Comparison of ENCODE assay signal across 12 cellular contexts in the genomic region with DNA sequence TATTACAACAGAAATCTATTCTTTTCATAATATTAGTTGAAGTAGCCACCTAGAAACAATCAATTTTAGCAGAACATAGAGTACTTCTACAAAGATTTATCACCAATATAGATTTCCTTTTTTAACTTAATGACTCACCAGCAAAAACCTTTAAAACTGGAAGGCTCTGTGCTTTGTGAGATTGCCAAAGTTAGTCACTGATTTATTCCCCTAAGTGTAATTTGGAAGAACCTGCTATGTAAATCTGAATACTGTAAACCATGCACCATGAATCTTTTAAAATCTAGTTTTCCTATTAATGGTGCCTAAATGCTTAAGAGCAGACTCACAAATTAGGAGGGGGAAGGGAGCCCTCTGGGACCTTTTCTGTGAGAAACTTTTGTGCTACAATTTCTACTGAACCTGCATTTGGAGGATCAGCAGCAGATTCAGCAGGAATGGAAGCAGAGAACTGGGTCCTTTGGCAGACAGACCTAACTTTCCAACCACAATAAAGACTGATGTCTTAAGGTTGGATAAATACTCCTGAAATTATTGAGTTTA. TPM values are rescaled to one million over a fixed set of nuclear protein-coding genes. Genes with fewer than 3 reads are reported as not detected.
DNase-seq lines count a peak whose midpoint lies in the region; ATAC-seq, FAIRE-seq and TF ChIP-seq lines count a peak whose summit lies in the region.
"Had no signal": no experiment of that assay in that cellular context is flagged by ENCODE, and none has a peak within 500 bp of the region (broad histone marks: within the 10 kb centered on the region; RNA-seq: fewer than 3 reads in every experiment).

No MANE protein-coding gene starts in this region.

- H3K79me1 ChIP-seq in IMR-90 (ENCODE audit: low read depth in 1 of 2, low read length in 2 of 2) = no peaks in the 10 kb centered on the region

- H2BK15ac ChIP-seq in IMR-90 (ENCODE audit: low read depth, low read length) = no peak overlapping the region

- no peak overlapping the region for H2BK5ac ChIP-seq in IMR-90 (ENCODE audit: low read depth, low read length, poor library complexity, severe bottlenecking)

- no peak overlapping the region for H3K23ac ChIP-seq in IMR-90 (ENCODE audit: low read depth, low read length)

- no peak for FAIRE-seq in HTR-8/SVneo (lab: Jason Lieb, UNC)
- FAIRE-seq: colon had no signal

- no peak overlapping the region for H3K4me2 ChIP-seq in IMR-90 (ENCODE audit: low read depth, low read length)

- H3K4me3 ChIP-seq in IMR-90 (ENCODE audit: insufficient read depth, low read depth, low read length) (no peak overlapping the region), cardiac fibroblast (replicated peaks in 1 of 2; ENCODE audit: low read depth in 2 of 2, low read length in 2 of 2) (no peak overlapping the region)

- H3K18ac ChIP-seq in IMR-90 (ENCODE audit: low read depth, low read length) = no peak overlapping the region

- H3K14ac ChIP-seq in IMR-90 (replicated peaks; ENCODE audit: low read depth, low read length) = no peak overlapping the region

- no peak overlapping the region for H3K4ac ChIP-seq in IMR-90 (ENCODE audit: low read depth, low read length)

- TF ChIP-seq POLR2A in IMR-90 (IDR thresholded peaks at IDR 0.05; ENCODE audit: low read depth, low read length) = no peak

- H4K5ac ChIP-seq in IMR-90 (ENCODE audit: low read depth, low read length) = no peak overlapping the region

- no peaks in the 10 kb centered on the region for H3K9me3 ChIP-seq in IMR-90 (ENCODE audit: control insufficient read depth, insufficient read depth, low read length)

- ATAC-seq in IMR-90 (ENCODE audit: low read depth) = peak; percentile 48; the same call in 1 of the 2 replicates

- H3K56ac ChIP-seq in IMR-90 (ENCODE audit: extremely low read depth, insufficient read depth, low read length) = no peak overlapping the region

- no peaks in the 10 kb centered on the region for H3K9me1 ChIP-seq in IMR-90 (ENCODE audit: insufficient read depth, low read length)

- H3K9ac ChIP-seq in IMR-90 (ENCODE audit: low read depth, low read length) = no peak overlapping the region

- H2AK5ac ChIP-seq in IMR-90 (ENCODE audit: low read depth, low read length) = no peak overlapping the region

- no peak for TF ChIP-seq RAD21 in IMR-90 (IDR thresholded peaks at IDR 0.05; ENCODE audit: low read length)

- H2AFZ ChIP-seq in IMR-90 (replicated peaks; ENCODE audit: low read length, poor library complexity) = no peak overlapping the region

- H3K27ac ChIP-seq in IMR-90 (ENCODE audit: insufficient read depth, low read length) = no peak overlapping the region

- no peak overlapping the region for H2AK9ac ChIP-seq in IMR-90 (replicated peaks; ENCODE audit: low read depth, low read length, poor library complexity)

- H4K20me1 ChIP-seq in IMR-90 (ENCODE audit: insufficient read depth, low read length) = no peaks in the 10 kb centered on the region

- POLR2A ChIA-PET in IMR-90 (lab: Charles Lee; ENCODE audit: unreplicated experiment) = no interaction called here

- H4K8ac ChIP-seq in IMR-90 (ENCODE audit: low read depth in 2 of 2, low read length in 2 of 2) = no peak overlapping the region

- H3K27me3 ChIP-seq in IMR-90 (ENCODE audit: control insufficient read depth, insufficient read depth, low read length) = peaks cover 6% of the 10 kb centered on the region; the same call in 1 of the 2 replicates

- no peaks in the 10 kb centered on the region for H3K36me3 ChIP-seq in IMR-90 (ENCODE audit: control insufficient read depth, insufficient read depth, low read length)

- H2BK20ac ChIP-seq in IMR-90 (ENCODE audit: low read depth, low read length) = no peak overlapping the region

- BruUV-seq in IMR-90 (replicated peaks; lab: Mats Ljungman, UMichigan) = no TSS peak

- TF ChIP-seq CTCF in IMR-90 (conservative IDR thresholded peaks at IDR 0.05; ENCODE audit: low read depth, low read length) (no peak), cardiac fibroblast (IDR thresholded peaks at IDR 0.05; ENCODE audit: low read depth, low read length) (no peak)

- H3K4me1 ChIP-seq in IMR-90 (ENCODE audit: control insufficient read depth, insufficient read depth, low read length) = no peaks in the 10 kb centered on the region

- in situ Hi-C loops in IMR-90 (cut with MboI; ENCODE audit: low sequenced_read_pairs) = no loop called here

- intact Hi-C loops in IMR-90 (cut with micrococcal nuclease) = no loop called here

- H4K91ac ChIP-seq in IMR-90 (ENCODE audit: insufficient read depth, low read depth, low read length) = no peak overlapping the region

- CTCF ChIA-PET in IMR-90 (lab: Yijun Ruan, JAX) = no interaction called here

- peak; percentile 42 for DNase-seq in IMR-90
- peak; percentile 72 to 79 for DNase-seq in cardiac fibroblast (ENCODE audit: low read depth in 2 of 2)
- DNase-seq in kidney glomerular epithelial cell (lab: John Stamatoyannopoulos, UW) = peak; percentile 11
- DNase-seq in stromal cell of bone marrow (ENCODE audit: low read depth) = peak; percentile 78
- no peak for DNase-seq in central memory CD4-positive, alpha-beta T cell
- DNase-seq in nucleus accumbens (lab: John Stamatoyannopoulos, UW) = no peak
- DNase-seq in stimulated activated CD4-positive, alpha-beta T cell treated with anti-CD3 and anti-CD28 coated beads, Interleukin-12 subunit alpha, Interleukin-12 subunit beta, amount 100 ng/mL, for 4 hours = no peak
- DNase-seq in HTR-8/SVneo (ENCODE audit: insufficient read length, low spot score) = no peak
- DNase-seq: activated T-cell treated with anti-CD3 and anti-CD28 coated beads, Interleukin-2, amount 50 U/mL, for 1 hour; H9; NCI-H1092 treated with DMSO at 0.1 percent for 48 hours had no signal

- no peak overlapping the region for H2BK120ac ChIP-seq in IMR-90 (ENCODE audit: low read depth, low read length)

- dilution Hi-C loops in IMR-90 (cut with HindIII; ENCODE audit: low sequenced_read_pairs, unreplicated experiment) = no loop called here

TF ChIP-seq in IMR-90, 13 proteins besides CTCF, POLR2A, EP300 and RAD21:
- TF ChIP-seq, protein P1, sequence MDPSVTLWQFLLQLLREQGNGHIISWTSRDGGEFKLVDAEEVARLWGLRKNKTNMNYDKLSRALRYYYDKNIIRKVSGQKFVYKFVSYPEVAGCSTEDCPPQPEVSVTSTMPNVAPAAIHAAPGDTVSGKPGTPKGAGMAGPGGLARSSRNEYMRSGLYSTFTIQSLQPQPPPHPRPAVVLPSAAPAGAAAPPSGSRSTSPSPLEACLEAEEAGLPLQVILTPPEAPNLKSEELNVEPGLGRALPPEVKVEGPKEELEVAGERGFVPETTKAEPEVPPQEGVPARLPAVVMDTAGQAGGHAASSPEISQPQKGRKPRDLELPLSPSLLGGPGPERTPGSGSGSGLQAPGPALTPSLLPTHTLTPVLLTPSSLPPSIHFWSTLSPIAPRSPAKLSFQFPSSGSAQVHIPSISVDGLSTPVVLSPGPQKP (IDR thresholded peaks at IDR 0.05; ENCODE audit: borderline replicate concordance, low read depth, low read length) = no peak
- TF ChIP-seq SMC3 (IDR thresholded peaks at IDR 0.05; ENCODE audit: low read depth, low read length) (no peak), BHLHE40 (IDR thresholded peaks at IDR 0.05; ENCODE audit: low read depth, low read length) (no peak), MAZ (IDR thresholded peaks at IDR 0.05; ENCODE audit: borderline replicate concordance, low read depth, low read length) (no peak), NFE2L2 (IDR thresholded peaks at IDR 0.05; ENCODE audit: low read depth, low read length) (no peak), MXI1 (IDR thresholded peaks at IDR 0.05; ENCODE audit: borderline replicate concordance, low read depth, low read length) (no peak), CEBPB (IDR thresholded peaks at IDR 0.05; ENCODE audit: low read depth, low read length) (no peak), RCOR1 (IDR thresholded peaks at IDR 0.05; ENCODE audit: insufficient replicate concordance, low read length) (no peak), FOS (IDR thresholded peaks at IDR 0.05; ENCODE audit: low read depth, low read length) (no peak), CHD1 (IDR thresholded peaks at IDR 0.05; ENCODE audit: low read depth, low read length) (no peak)
- TF ChIP-seq, protein P2, sequence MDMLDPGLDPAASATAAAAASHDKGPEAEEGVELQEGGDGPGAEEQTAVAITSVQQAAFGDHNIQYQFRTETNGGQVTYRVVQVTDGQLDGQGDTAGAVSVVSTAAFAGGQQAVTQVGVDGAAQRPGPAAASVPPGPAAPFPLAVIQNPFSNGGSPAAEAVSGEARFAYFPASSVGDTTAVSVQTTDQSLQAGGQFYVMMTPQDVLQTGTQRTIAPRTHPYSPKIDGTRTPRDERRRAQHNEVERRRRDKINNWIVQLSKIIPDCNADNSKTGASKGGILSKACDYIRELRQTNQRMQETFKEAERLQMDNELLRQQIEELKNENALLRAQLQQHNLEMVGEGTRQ (IDR thresholded peaks at IDR 0.05; ENCODE audit: low read depth, low read length) = no peak

RNA-seq across cellular contexts. Expression of a gene that starts 57.7 kb away (rescaled TPM):
- total RNA-seq in IMR-90 (2012; rRNA removed) = 6.5 and 18.3 TPM in 2 replicates
- 7.6 and 8.1 TPM in 2 replicates for polyA plus RNA-seq in IMR-90 (2012; rRNA removed)
- polyA plus RNA-seq in IMR-90 (2012; cell fraction: cytosol; rRNA removed) = 4.4 and 6.0 TPM in 2 replicates
- 4.8 and 12.4 TPM in 2 replicates for polyA plus RNA-seq in IMR-90 (2012; cell fraction: nucleus; rRNA removed; ENCODE audit: low replicate concordance)

RNA-seq across cellular contexts. Expression of a gene that starts 59.4 kb away (rescaled TPM):
- total RNA-seq in IMR-90 (2012; rRNA removed) = 21.7 and 42.8 TPM in 2 replicates
- polyA plus RNA-seq in IMR-90 (2012; rRNA removed) = 4.7 and 5.4 TPM in 2 replicates
- polyA plus RNA-seq in IMR-90 (2012; cell fraction: cytosol; rRNA removed) = 0.95 and 2.2 TPM in 2 replicates
- 0.72 and 3.9 TPM in 2 replicates for polyA plus RNA-seq in IMR-90 (2012; cell fraction: nucleus; rRNA removed; ENCODE audit: low replicate concordance)

Comparison
In these comparisons a context has a peak if more than half of its experiments do, and no peak if none do; other contexts are left out.
1. DNase-seq: peak in IMR-90 (single experiment), cardiac fibroblast (2 of 2), kidney glomerular epithelial cell (single experiment) and stromal cell of bone marrow (single experiment); none in central memory CD4-positive, alpha-beta T cell (single experiment), nucleus accumbens (0 of 56), stimulated activated CD4-positive, alpha-beta T cell treated with anti-CD3 and anti-CD28 coated beads, Interleukin-12 subunit alpha, Interleukin-12 subunit beta, amount 100 ng/mL, for 4 hours (single experiment) and HTR-8/SVneo (single experiment).